10 cellular contexts compared by ENCODE assay signal in genomic region chr10:63671317-63671937, GRCh38.
DNase-seq lines count a peak whose midpoint lies in the region; ATAC-seq, FAIRE-seq and TF ChIP-seq lines count a peak whose summit lies in the region.
"Had no signal": no experiment of that assay in that cellular context is flagged by ENCODE, and none has a peak within 500 bp of the region (broad histone marks: within the 10 kb centered on the region; RNA-seq: fewer than 3 reads in every experiment).

No MANE protein-coding gene starts in this region.

- no peaks in the 10 kb centered on the region for H3K9me3 ChIP-seq in BE2C
- H3K9me3 ChIP-seq in endothelial cell of umbilical vein (replicated peaks; ENCODE audit: control insufficient read depth, insufficient read depth, low read length), result no peaks in the 10 kb centered on the region
- no peaks in the 10 kb centered on the region for H3K9me3 ChIP-seq in tibial artery

- CTCF ChIA-PET in endothelial cell of umbilical vein (lab: Charles Lee), result interaction anchor here (0.7 to 3.6 kb wide), 16 partner anchors 10 to 505 kb away, joined by 3 to 32 read pairs (median 5); no protein-coding TSS in a partner anchor

- dilution Hi-C loops in endothelial cell of umbilical vein (cut with MboI; ENCODE audit: extremely low pct_ligation_motif_present, low sequenced_read_pairs), result no loop called here

- H3K4me3 ChIP-seq in BE2C (ENCODE audit: low read depth, low read length) (no peak overlapping the region), endothelial cell of umbilical vein (replicated peaks in 1 of 3; ENCODE audit: insufficient read depth in 1 of 3, low read depth in 1 of 3, low read length in 3 of 3) (no peak overlapping the region), tibial artery (no peak overlapping the region)

- no peaks in the 10 kb centered on the region for H3K9me3 Mint-ChIP-seq in nephron
- H3K9me3 Mint-ChIP-seq: activated B cell treated with CpG ODN at 0.5 μM for 24 hours had no signal

- FAIRE-seq in endothelial cell of umbilical vein (lab: Jason Lieb, UNC), result peak; percentile 79

- H3K4me1 ChIP-seq in BE2C, result peaks cover 19% of the 10 kb centered on the region; the same call in 1 of the 2 replicates
- H3K4me1 ChIP-seq in endothelial cell of umbilical vein (ENCODE audit: control insufficient read depth, extremely low read depth, insufficient read depth, low read length), result peaks cover 49% of the 10 kb centered on the region
- peaks cover 0 to 18% (median 7%) of the 10 kb centered on the region in 4 donors for H3K4me1 ChIP-seq in tibial artery

- H3K4me2 ChIP-seq in endothelial cell of umbilical vein (ENCODE audit: insufficient read depth, low read length), result peak overlapping the region; percentile 72

- H3K36me3 Mint-ChIP-seq in nephron (ENCODE audit: low read depth), result no peaks in the 10 kb centered on the region

- no peaks in the 10 kb centered on the region for H3K79me2 ChIP-seq in endothelial cell of umbilical vein (ENCODE audit: control insufficient read depth, insufficient read depth, low read length)

- TF ChIP-seq POLR2A in endothelial cell of umbilical vein (IDR thresholded peaks at IDR 0.05; ENCODE audit: low read depth, low read length), result no peak

- H3K4me3 Mint-ChIP-seq in nephron, result peak overlapping the region in 2 of 3 experiments; percentile 16 to 17
- H3K4me3 Mint-ChIP-seq: activated B cell treated with CpG ODN at 0.5 μM for 24 hours had no signal

- H3K36me3 ChIP-seq in BE2C, result no peaks in the 10 kb centered on the region
- H3K36me3 ChIP-seq in endothelial cell of umbilical vein (ENCODE audit: control insufficient read depth in 2 of 2, extremely low read depth in 1 of 2, insufficient read depth in 2 of 2, low read length in 2 of 2), result no peaks in the 10 kb centered on the region
- no peaks in the 10 kb centered on the region for H3K36me3 ChIP-seq in tibial artery

- TF ChIP-seq CTCF in BE2C (IDR thresholded peaks at IDR 0.05; ENCODE audit: low read depth, low read length) (no peak), endothelial cell of umbilical vein (IDR thresholded peaks at IDR 0.05; ENCODE audit: extremely low read depth in 1 of 2, insufficient read depth in 1 of 2, low read depth in 1 of 2, low read length in 2 of 2) (no peak), nephron (IDR thresholded peaks at IDR 0.05; ENCODE audit: unreplicated experiment in 3 of 3) (no peak), tibial artery (IDR thresholded peaks at IDR 0.05) (no peak)

- H3K4me1 Mint-ChIP-seq in nephron, result peaks cover 66% of the 10 kb centered on the region
- H3K4me1 Mint-ChIP-seq: activated B cell treated with CpG ODN at 0.5 μM for 24 hours had no signal

- H3K27me3 ChIP-seq in BE2C (no peaks in the 10 kb centered on the region), endothelial cell of umbilical vein (ENCODE audit: control insufficient read depth in 2 of 2, insufficient read depth in 2 of 2, low read length in 2 of 2) (no peaks in the 10 kb centered on the region), tibial artery (no peaks in the 10 kb centered on the region)

- peak; percentile 3 for DNase-seq in BE2C
- peak; percentile 25 for DNase-seq in NCI-H1436 (lab: John Stamatoyannopoulos, UW)
- DNase-seq in endothelial cell of umbilical vein (ENCODE audit: low read depth, low spot score), result peak; percentile 89
- DNase-seq in tibial artery, result no peak
- DNase-seq in COLO829 (ENCODE audit: low spot score), result no peak
- DNase-seq: activated B cell treated with CpG ODN at 0.5 μM for 24 hours; central memory CD4-positive, alpha-beta T cell had no signal

- no peak for ATAC-seq in HG03442 (IDR thresholded peaks at IDR 0.05; ENCODE audit: unreplicated experiment)
- ATAC-seq in GM19351 (IDR thresholded peaks at IDR 0.05; ENCODE audit: unreplicated experiment), result no peak

- no TSS peak for BruUV-seq in endothelial cell of umbilical vein (replicated peaks; lab: Mats Ljungman, UMichigan)

- intact Hi-C loops in endothelial cell of umbilical vein (cut with micrococcal nuclease) (no loop called here), tibial artery (cut with DNase I; ENCODE audit: low total_unique reads) (no loop called here)

- peak overlapping the region; percentile 3 for H2AFZ ChIP-seq in endothelial cell of umbilical vein (ENCODE audit: low read depth, low read length)

- peak overlapping the region; percentile 82 to 92 (median 85) for H3K27ac Mint-ChIP-seq in nephron
- H3K27ac Mint-ChIP-seq: activated B cell treated with CpG ODN at 0.5 μM for 24 hours had no signal

- peak overlapping the region; percentile 77 for H3K27ac ChIP-seq in endothelial cell of umbilical vein (ENCODE audit: insufficient read depth, low read depth, low read length)
- no peak overlapping the region for H3K27ac ChIP-seq in tibial artery

- H3K27me3 Mint-ChIP-seq in nephron (ENCODE audit: low read depth), result peaks cover 4% of the 10 kb centered on the region
- H3K27me3 Mint-ChIP-seq: activated B cell treated with CpG ODN at 0.5 μM for 24 hours had no signal

- no peaks in the 10 kb centered on the region for H3K9me1 ChIP-seq in endothelial cell of umbilical vein (replicated peaks; ENCODE audit: control insufficient read depth, extremely low read depth, insufficient read depth, low read length)

- H4K20me1 ChIP-seq in endothelial cell of umbilical vein (replicated peaks; ENCODE audit: control insufficient read depth, extremely low read depth, insufficient read depth, low read length), result no peaks in the 10 kb centered on the region

- peak overlapping the region; percentile 40 for H3K9ac ChIP-seq in endothelial cell of umbilical vein (replicated peaks; ENCODE audit: extremely low read depth, insufficient read depth, low read length)

- POLR2A ChIA-PET in endothelial cell of umbilical vein (lab: Charles Lee), result interaction anchor here (0.6 to 1.3 kb wide), 2 partner anchors 9 to 42 kb away, joined by 4 to 7 read pairs; no protein-coding TSS in a partner anchor

TF ChIP-seq in endothelial cell of umbilical vein, 7 proteins besides CTCF, POLR2A, EP300 and RAD21:
- TF ChIP-seq FOS (IDR thresholded peaks at IDR 0.05; ENCODE audit: borderline replicate concordance, insufficient read depth, low read length) (no peak), MAX (IDR thresholded peaks at IDR 0.05; ENCODE audit: insufficient read depth, insufficient read length) (no peak), POLR2AphosphoS5 (IDR thresholded peaks at IDR 0.05; ENCODE audit: insufficient read depth, low read depth, low read length) (no peak), GATA2 (IDR thresholded peaks at IDR 0.05; ENCODE audit: insufficient read depth, insufficient read length, low read depth, low read length) (no peak), JUN (IDR thresholded peaks at IDR 0.05; ENCODE audit: borderline replicate concordance, insufficient read depth, insufficient read length, low read depth) (no peak), MYC (IDR thresholded peaks at IDR 0.05; ENCODE audit: low read depth, low read length) (no peak)

Comparison
In these comparisons a context has a peak if more than half of its experiments do, and no peak if none do; other contexts are left out.
1. DNase-seq: peak in BE2C (single experiment), NCI-H1436 (single experiment) and endothelial cell of umbilical vein (single experiment); none in tibial artery (0 of 2) and COLO829 (single experiment).